In genomic region chr12:22709292-22709691, GRCh38 we compare ENCODE assay signal across 8 cellular contexts.
DNase-seq lines count a peak whose midpoint lies in the region; ATAC-seq and TF ChIP-seq lines count a peak whose summit lies in the region.

No MANE protein-coding gene starts in this region.

- in situ Hi-C loops in KBM-7 (cut with MboI; ENCODE audit: low pct_unique_long_range_greater_than_20kb, low sequenced_read_pairs) = no loop called here

- H3K27ac ChIP-seq in SK-N-SH (ENCODE audit: low read depth in 2 of 2, low read length in 1 of 2) = no peak overlapping the region

- 25% methylated on average over 5 of the region's 5 CpGs for WGBS in SK-N-SH (ENCODE audit: low lambda C conversion rate)

- ATAC-seq in HG03097 (IDR thresholded peaks at IDR 0.05; ENCODE audit: low FRiP score, unreplicated experiment) = no peak

- no peak overlapping the region for H3K4me3 ChIP-seq in AG10803 (ENCODE audit: low read length)
- H3K4me3 ChIP-seq in SK-N-SH (ENCODE audit: low read depth in 2 of 2, low read length in 1 of 2) = no peak overlapping the region

- peak; percentile 32 for DNase-seq in AG10803 (ENCODE audit: low read depth)
- peak; percentile 4 for DNase-seq in GM19238 (ENCODE audit: insufficient read length, low spot score)
- DNase-seq in KBM-7 = peak; percentile 28
- peak; percentile 52 for DNase-seq in SK-N-SH
- peak; percentile 61 for DNase-seq in left kidney (ENCODE audit: low read depth, low spot score)
- DNase-seq in activated CD4-positive, alpha-beta T cell treated with anti-CD3 and anti-CD28 coated beads for 48 hours = no peak
- DNase-seq in nucleus accumbens (lab: John Stamatoyannopoulos, UW) = no peak

- no peaks in the 10 kb centered on the region for H3F3A ChIP-seq in SK-N-SH (replicated peaks; ENCODE audit: insufficient read depth)

- no peak overlapping the region for H3K9ac ChIP-seq in SK-N-SH

- no peaks in the 10 kb centered on the region for H3K9me3 ChIP-seq in SK-N-SH

- no peaks in the 10 kb centered on the region for H3K79me2 ChIP-seq in SK-N-SH (ENCODE audit: insufficient read depth)

- no peaks in the 10 kb centered on the region for H3K9me2 ChIP-seq in SK-N-SH

- H4K20me1 ChIP-seq in SK-N-SH (ENCODE audit: insufficient read depth) = no peaks in the 10 kb centered on the region

- no peak overlapping the region for H3K4me2 ChIP-seq in SK-N-SH

- POLR2A ChIA-PET in SK-N-SH (lab: Yijun Ruan, JAX) = no interaction called here

- CTCF ChIA-PET in SK-N-SH (lab: Yijun Ruan, JAX) = interaction anchor here (1.0 kb wide), 1 partner anchor 147 kb away, joined by 3 read pairs; no protein-coding TSS in a partner anchor

- peak; percentile 70 for TF ChIP-seq RAD21 in SK-N-SH (IDR thresholded peaks at IDR 0.05; ENCODE audit: low read length)

- H3K36me3 ChIP-seq in SK-N-SH (replicated peaks in 1 of 2; ENCODE audit: control insufficient read depth in 1 of 2, insufficient read depth in 2 of 2, low read length in 1 of 2) = no peaks in the 10 kb centered on the region

- peak; percentile 63 for TF ChIP-seq CTCF in AG10803 (conservative IDR thresholded peaks at IDR 0.05; ENCODE audit: low read length)
- peak; percentile 49 for TF ChIP-seq CTCF in SK-N-SH (IDR thresholded peaks at IDR 0.05)

- no peaks in the 10 kb centered on the region for H3K27me3 ChIP-seq in SK-N-SH (ENCODE audit: insufficient read depth)

- TF ChIP-seq EP300 in SK-N-SH (IDR thresholded peaks at IDR 0.05; ENCODE audit: borderline replicate concordance in 1 of 2, low read depth in 1 of 2, low read length in 1 of 2) = no peak

- no peaks in the 10 kb centered on the region for H3K4me1 ChIP-seq in SK-N-SH (ENCODE audit: control insufficient read depth in 1 of 2, insufficient read depth in 2 of 2, low read depth in 1 of 2, low read length in 1 of 2)

- H2AFZ ChIP-seq in SK-N-SH (ENCODE audit: low read depth) = no peak overlapping the region

TF ChIP-seq in SK-N-SH, 30 proteins besides CTCF, POLR2A, EP300 and RAD21:
- TF ChIP-seq YY1 (IDR thresholded peaks at IDR 0.05; ENCODE audit: low read depth) = no peak
- peak; percentile 27; the same call in 1 of the 2 replicates for TF ChIP-seq SMC3 (IDR thresholded peaks at IDR 0.05; ENCODE audit: low read depth, low read length)
- TF ChIP-seq TEAD4 (IDR thresholded peaks at IDR 0.05; ENCODE audit: borderline replicate concordance, insufficient read depth) = no peak

Comparison
In these comparisons a context has a peak if more than half of its experiments do, and no peak if none do; other contexts are left out.
1. DNase-seq: peak in AG10803 (single experiment), GM19238 (single experiment), KBM-7 (single experiment), SK-N-SH (single experiment) and left kidney (single experiment); none in activated CD4-positive, alpha-beta T cell treated with anti-CD3 and anti-CD28 coated beads for 48 hours (single experiment) and nucleus accumbens (0 of 56).